In the genomic region with DNA sequence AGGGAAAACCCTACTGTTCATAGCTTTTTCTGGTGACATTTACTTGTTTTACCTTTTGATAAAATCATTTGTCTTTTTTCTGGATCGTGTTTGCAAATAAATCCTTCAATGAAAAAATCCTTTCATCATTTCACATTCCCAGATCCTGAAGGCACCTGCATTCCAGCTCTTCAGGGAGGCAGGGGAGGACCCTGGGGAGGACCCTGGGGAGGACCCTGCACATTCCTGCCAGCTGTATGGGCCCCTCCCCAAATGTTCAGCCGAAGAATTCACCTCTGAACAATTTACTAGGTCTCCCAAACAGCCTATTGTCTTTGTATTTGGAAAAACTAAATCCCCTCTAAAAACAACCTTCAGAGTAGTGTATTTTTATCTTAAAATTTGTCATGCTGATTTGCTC, we compare ENCODE assay signal across 8 cellular contexts.
"Had no signal": no experiment of that assay in that cellular context is flagged by ENCODE, and none has a peak within 500 bp of the region (broad histone marks: within the 10 kb centered on the region; RNA-seq: fewer than 3 reads in every experiment).

No MANE protein-coding gene starts in this region.

- FAIRE-seq: H1, H54, K562 had no signal

- H2AFZ ChIP-seq: GM23338 had no signal

- ATAC-seq: GM23338, K562 had no signal

- H3K27ac ChIP-seq: HL-60 had no signal

- DNase-seq: H9, HCEC 1CT, IMR-90 had no signal

- H3K4me3 ChIP-seq: GM23338, K562 had no signal

- H3K4me2 ChIP-seq: GM23338 had no signal
